23 cellular contexts compared by ENCODE assay signal in the genomic region with DNA sequence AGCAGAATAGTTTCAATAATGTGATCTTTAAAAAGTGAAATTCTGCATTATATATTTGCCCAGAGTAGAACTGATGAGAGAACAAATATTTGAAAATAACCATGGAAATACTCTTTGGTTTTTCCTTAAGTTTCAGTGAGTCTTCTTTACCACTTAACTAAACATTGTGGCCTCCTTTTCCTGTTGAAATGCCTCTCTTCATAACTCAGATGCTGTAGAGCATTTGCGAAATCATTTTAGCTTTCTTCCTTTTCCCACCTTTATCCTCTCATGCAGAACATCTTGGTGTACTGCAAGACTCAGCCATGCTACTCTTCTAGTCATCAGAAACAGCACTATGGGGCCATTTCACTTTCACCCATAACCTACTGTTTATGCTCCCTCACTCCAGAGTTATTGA. TPM values are rescaled to one million over a fixed set of nuclear protein-coding genes. Genes with fewer than 3 reads are reported as not detected.
DNase-seq lines count a peak whose midpoint lies in the region; ATAC-seq, FAIRE-seq and TF ChIP-seq lines count a peak whose summit lies in the region.
"Had no signal": no experiment of that assay in that cellular context is flagged by ENCODE, and none has a peak within 500 bp of the region (broad histone marks: within the 10 kb centered on the region; RNA-seq: fewer than 3 reads in every experiment).

No MANE protein-coding gene starts in this region.

- no peak for ATAC-seq in T-cell (replicated peaks in 1 of 4)
- ATAC-seq in GM19395 (IDR thresholded peaks at IDR 0.05; ENCODE audit: unreplicated experiment) = no peak
- no peak for ATAC-seq in pancreas
- ATAC-seq: A549, Right ventricle myocardium inferior had no signal

- no peaks in the 10 kb centered on the region for H3K27me3 ChIP-seq in pancreas
- H3K27me3 ChIP-seq: Peyer's patch had no signal

- peaks cover 7% of the 10 kb centered on the region for H3K36me3 Mint-ChIP-seq in T-cell

- DNase-seq in ELR (ENCODE audit: low read depth) (peak; percentile 4), T-cell (no peak), fibroblast of pulmonary artery (ENCODE audit: low read depth) (peak; percentile 16), renal cortical epithelial cell (ENCODE audit: low read depth) (peak; percentile 65), AG08396 (ENCODE audit: low spot score) (no peak), pancreas (no peak)
- DNase-seq: C1 segment of cervical spinal cord; DMS79; Karpas-422; NCI-H1092 treated with DMSO at 0.1 percent for 48 hours; NCI-H146; NCI-H2081 treated with DMSO at 0.1 percent for 48 hours; NCI-H510A; NCI-H748 treated with DMSO at 0.1 percent for 48 hours; NK-92 treated with Interleukin-12 subunit alpha and Interleukin-12 subunit beta, amount 100 ng/mL, for 24 hours; Peyer's patch had no signal

- WGBS in pancreas, 2 donors = 68 to 97% methylated on average over 1 of the region's 1 CpG

- H3K27ac ChIP-seq in pancreas = no peak overlapping the region
- H3K27ac ChIP-seq: A549, Peyer's patch had no signal

- H3K9me3 ChIP-seq in pancreas = no peaks in the 10 kb centered on the region
- H3K9me3 ChIP-seq: A549, HAP-1, Peyer's patch had no signal

- H3K4me1 Mint-ChIP-seq in T-cell = peaks cover 26 to 65% (median 54%) of the 10 kb centered on the region in 3 donors

- no peak for FAIRE-seq in pancreas (lab: Jason Lieb, UNC)
- FAIRE-seq: A549, G401.6, HTR-8/SVneo had no signal

- no peaks in the 10 kb centered on the region for H3K9me3 Mint-ChIP-seq in T-cell
- H3K9me3 Mint-ChIP-seq: IgD-negative memory B cell had no signal

- POLR2A ChIA-PET in T-cell (lab: Charles Lee) = no interaction called here

- H3K4me3 Mint-ChIP-seq in T-cell = no peak overlapping the region
- H3K4me3 Mint-ChIP-seq: IgD-negative memory B cell had no signal

- H3K4me3 ChIP-seq in fibroblast of pulmonary artery (replicated peaks; ENCODE audit: low read depth, low read length) (no peak overlapping the region), pancreas (no peak overlapping the region)
- H3K4me3 ChIP-seq: A549, HAP-1, Peyer's patch had no signal

- TF ChIP-seq CTCF in fibroblast of pulmonary artery (IDR thresholded peaks at IDR 0.05; ENCODE audit: low read length, missing control alignments) (no peak), pancreas (IDR thresholded peaks at IDR 0.05) (no peak)

- H3K4me1 ChIP-seq in pancreas = peaks cover 0 to 6% (median 0%) of the 10 kb centered on the region in 3 donors
- H3K4me1 ChIP-seq: HAP-1 had no signal

- no peaks in the 10 kb centered on the region for H3K36me3 ChIP-seq in pancreas
- H3K36me3 ChIP-seq: HAP-1, Peyer's patch had no signal

- intact Hi-C loops in pancreas (cut with DNase I) = no loop called here

- peak overlapping the region; percentile 2 to 23 for H3K27ac Mint-ChIP-seq in T-cell
- H3K27ac Mint-ChIP-seq: IgD-negative memory B cell had no signal

- CTCF ChIA-PET in T-cell (lab: Charles Lee) = no interaction called here

- peaks cover 0 to 8% of the 10 kb centered on the region in 2 donors for H3K27me3 Mint-ChIP-seq in T-cell

RNA-seq across cellular contexts. Expression of a gene that starts 48.2 kb away (rescaled TPM):
- total RNA-seq in T-cell (10 to 100 TPM; 52.6 to 81.6 (median 67.5) TPM), renal cortical epithelial cell (178 and 202 TPM in 2 replicates), pancreas (10 to 100 TPM; 21.7 to 42.5 (median 25.5) TPM)
- polyA plus RNA-seq in pancreas = 1 to 10 TPM; 4.7 to 6.6 TPM

Comparison
In these comparisons a context has a peak if more than half of its experiments do, and no peak if none do; other contexts are left out.
1. DNase-seq: peak in ELR (single experiment), fibroblast of pulmonary artery (single experiment) and renal cortical epithelial cell (single experiment); none in T-cell (0 of 34), AG08396 (single experiment) and pancreas (0 of 6).